27 cellular contexts compared by ENCODE assay signal in genomic region chr2:64412671-64413070, GRCh38.
"Had no signal": no experiment of that assay in that cellular context is flagged by ENCODE, and none has a peak within 500 bp of the region (broad histone marks: within the 10 kb centered on the region; RNA-seq: fewer than 3 reads in every experiment).

No MANE protein-coding gene starts in this region.

- H3K27me3 ChIP-seq: colonic mucosa, dorsolateral prefrontal cortex, esophagus muscularis mucosa, esophagus squamous epithelium, foreskin keratinocyte, gastrocnemius medialis, gastroesophageal sphincter, heart right ventricle had no signal

- H3K36me3 ChIP-seq: colonic mucosa, esophagus muscularis mucosa, esophagus squamous epithelium, gastrocnemius medialis, gastroesophageal sphincter, heart left ventricle, heart right ventricle had no signal

- ATAC-seq: effector memory CD8-positive, alpha-beta T cell; esophagus mucosa; foreskin keratinocyte; gastrocnemius medialis; gastroesophageal sphincter; heart left ventricle; heart right ventricle had no signal

- H3K4me1 ChIP-seq: colonic mucosa, esophagus muscularis mucosa, esophagus squamous epithelium, foreskin keratinocyte, gastrocnemius medialis, gastroesophageal sphincter, heart left ventricle, heart right ventricle had no signal

- H3K4me3 ChIP-seq: colonic mucosa, coronary artery, dorsolateral prefrontal cortex, esophagus muscularis mucosa, esophagus squamous epithelium, gastrocnemius medialis, gastroesophageal sphincter, heart left ventricle, heart right ventricle had no signal

- H3K9me3 ChIP-seq: colonic mucosa, esophagus muscularis mucosa, esophagus squamous epithelium, gastrocnemius medialis, gastroesophageal sphincter, heart left ventricle, heart right ventricle had no signal

- H3K27ac ChIP-seq: colonic mucosa, coronary artery, dorsolateral prefrontal cortex, epithelial cell of prostate, esophagus muscularis mucosa, esophagus squamous epithelium, foreskin keratinocyte, gastrocnemius medialis, gastroesophageal sphincter, heart left ventricle, heart right ventricle had no signal

- DNase-seq: colonic mucosa; cortex of kidney; dermis blood vessel endothelial cell; dorsolateral prefrontal cortex; effector CD4-positive, alpha-beta T cell; effector CD8-positive, alpha-beta T cell; effector memory CD4-positive, alpha-beta T cell; effector memory CD8-positive, alpha-beta T cell; endodermal cell; erythroblast; esophagus squamous epithelium; foreskin fibroblast; foreskin keratinocyte; gastrocnemius medialis; glutamatergic neuron; head of caudate nucleus; heart left ventricle; heart right ventricle had no signal

- FAIRE-seq: colon, endometrium, endothelial cell of umbilical vein, frontal cortex had no signal
